Comparison of ENCODE assay signal across 19 cellular contexts in the genomic region with DNA sequence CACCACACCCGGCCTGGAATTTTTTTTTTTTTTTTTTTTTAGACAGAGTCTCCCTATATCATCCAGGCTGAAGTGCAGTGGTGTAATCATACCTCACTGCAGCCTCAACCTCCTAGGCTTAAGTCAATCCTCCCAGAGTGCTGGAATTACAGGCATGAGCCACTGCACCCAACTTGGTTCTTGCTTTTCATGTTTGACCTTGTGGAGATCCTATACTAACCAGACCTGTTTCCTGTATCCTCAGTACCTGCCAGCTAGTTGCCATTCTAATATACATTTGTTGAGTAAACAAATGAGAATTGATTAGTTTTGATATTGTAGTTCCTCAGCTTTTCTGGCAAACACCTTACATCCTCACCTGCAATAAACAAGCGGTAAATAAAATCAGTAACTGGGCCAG. TPM values are rescaled to one million over a fixed set of nuclear protein-coding genes. Genes with fewer than 3 reads are reported as not detected.
DNase-seq lines count a peak whose midpoint lies in the region; TF ChIP-seq lines count a peak whose summit lies in the region.
"Had no signal": no experiment of that assay in that cellular context is flagged by ENCODE, and none has a peak within 500 bp of the region (broad histone marks: within the 10 kb centered on the region; RNA-seq: fewer than 3 reads in every experiment).

No MANE protein-coding gene starts in this region.

- no peak overlapping the region for H2AFZ ChIP-seq in H9 (ENCODE audit: low read length)
- H2AFZ ChIP-seq: GM23248 had no signal

- H3K27me3 ChIP-seq in H9 (ENCODE audit: insufficient read depth, low read length): no peaks in the 10 kb centered on the region

- no peak overlapping the region for H4K5ac ChIP-seq in H9 (ENCODE audit: insufficient read length, low read depth, low read length)

- no peaks in the 10 kb centered on the region for H3K9me3 ChIP-seq in H9 (ENCODE audit: control insufficient read depth, low read depth, low read length)

- no peak overlapping the region for H3K56ac ChIP-seq in H9 (ENCODE audit: insufficient read length, low read depth, low read length)

- intact Hi-C loops in Calu3 (cut with micrococcal nuclease; ENCODE audit: unreplicated experiment): loop anchor here (10.0 kb wide), 1 partner anchor 232 kb away; no protein-coding TSS in a partner anchor

- BruUV-seq in Calu3 (replicated peaks; lab: Mats Ljungman, UMichigan): no TSS peak

- peak overlapping the region; percentile 9 for H3K4me3 Mint-ChIP-seq in Calu3 (ENCODE audit: low read depth, unreplicated experiment)
- H3K4me3 Mint-ChIP-seq in H9: peak overlapping the region in 1 of 2 experiments; percentile 18; a peak in 1 of 5 replicates
- H3K4me3 Mint-ChIP-seq in neural crest cell: peak overlapping the region; percentile 21
- H3K4me3 Mint-ChIP-seq: B cell; CD4-positive, alpha-beta T cell; T-helper 1 cell treated with Interleukin-12 subunit alpha and Interleukin-12 subunit beta and Interleukin-4 antibody, amounts not matched to agents 30 μg/mL and 1 μg/mL, for 36 hours had no signal

- H3K4me1 Mint-ChIP-seq in Calu3 (ENCODE audit: low read depth, unreplicated experiment) (peaks cover 29% of the 10 kb centered on the region), H9 (peaks cover 20 to 25% of the 10 kb centered on the region in 2 experiments), neural crest cell (peaks cover 13% of the 10 kb centered on the region)

- H2BK120ac ChIP-seq in H9 (ENCODE audit: low read depth, low read length, poor library complexity, severe bottlenecking): no peak overlapping the region

- CTCF ChIA-PET in Calu3 (lab: Charles Lee): interaction anchor here (0.7 kb wide), 1 partner anchor 195 kb away, joined by 3 read pairs; no protein-coding TSS in a partner anchor

- H3K18ac ChIP-seq in H9 (ENCODE audit: insufficient read length, low read depth, low read length): no peak overlapping the region

- H2BK5ac ChIP-seq in H9 (ENCODE audit: insufficient read length, low read length): no peak overlapping the region

- H3K27ac ChIP-seq in H9 (ENCODE audit: insufficient read length, low read depth, low read length): no peak overlapping the region
- H3K27ac ChIP-seq: GM23248 had no signal

- no peak overlapping the region for H3K23ac ChIP-seq in H9 (ENCODE audit: insufficient read length, low read depth, low read length)

- H4K20me1 ChIP-seq in H9 (ENCODE audit: control insufficient read depth, insufficient read depth, insufficient read length): no peaks in the 10 kb centered on the region

- H3K79me1 ChIP-seq in H9 (ENCODE audit: insufficient read depth, low read depth, low read length, poor library complexity, severe bottlenecking): peaks cover 2% of the 10 kb centered on the region

- H3K27ac Mint-ChIP-seq in Calu3 (ENCODE audit: unreplicated experiment) (peak overlapping the region; percentile 30), H9 (peak overlapping the region; percentile 17 to 76 (median 66); a peak in 4 of 7 replicates), neural crest cell (ENCODE audit: unreplicated experiment) (no peak overlapping the region)
- H3K27ac Mint-ChIP-seq: B cell; CD4-positive, alpha-beta T cell; T-helper 1 cell treated with Interleukin-12 subunit alpha and Interleukin-12 subunit beta and Interleukin-4 antibody, amounts not matched to agents 30 μg/mL and 1 μg/mL, for 36 hours had no signal

- DNase-seq in Calu3 (peak; percentile 25), H9 (no peak), amniotic epithelial cell (ENCODE audit: low read depth) (peak; percentile 15), neural crest cell (ENCODE audit: low read depth, low spot score) (no peak), NCI-H774 (lab: John Stamatoyannopoulos, UW) (no peak), NCI-H69 (lab: John Stamatoyannopoulos, UW) (no peak), Ammon's horn (ENCODE audit: low spot score) (no peak)
- DNase-seq: ACHN; CD4-positive, alpha-beta T cell; GF-D8; GM23248; MV-4-11; NCI-H1417 treated with DMSO at 0.1 percent for 48 hours; NCI-H1930; NCI-H2171 treated with DMSO at 0.1 percent for 48 hours; NCI-H446 treated with DMSO at 0.1 percent for 48 hours; NCI-H748 treated with DMSO at 0.1 percent for 48 hours had no signal

- H3K79me2 ChIP-seq in H9 (ENCODE audit: insufficient read depth, low read length): peaks cover 5% of the 10 kb centered on the region; the same call in 1 of the 2 replicates

- no peak overlapping the region for H2BK15ac ChIP-seq in H9 (ENCODE audit: low read depth, low read length)

- no peak overlapping the region for H3K9ac ChIP-seq in H9 (ENCODE audit: extremely low read depth, insufficient read length, low read length)
- H3K9ac ChIP-seq: GM23248 had no signal

- H3K27me3 Mint-ChIP-seq in Calu3 (ENCODE audit: unreplicated experiment) (no peaks in the 10 kb centered on the region), H9 (ENCODE audit: low read depth) (no peaks in the 10 kb centered on the region), neural crest cell (ENCODE audit: low read depth) (peaks cover 2% of the 10 kb centered on the region)

- peaks cover 9% of the 10 kb centered on the region for H3K23me2 ChIP-seq in H9 (ENCODE audit: insufficient read length, low read depth, low read length, poor library complexity, severe bottlenecking)

- TF ChIP-seq CTCF in Calu3 (IDR thresholded peaks at IDR 0.05; ENCODE audit: unreplicated experiment) (no peak), H9 (conservative IDR thresholded peaks at IDR 0.05) (no peak), neural crest cell (conservative IDR thresholded peaks at IDR 0.05) (no peak)

- H3K9me3 Mint-ChIP-seq in Calu3 (ENCODE audit: low read depth, unreplicated experiment): no peaks in the 10 kb centered on the region
- H3K9me3 Mint-ChIP-seq in H9: no peaks in the 10 kb centered on the region
- H3K9me3 Mint-ChIP-seq in neural crest cell: no peaks in the 10 kb centered on the region
- H3K9me3 Mint-ChIP-seq: CD4-positive, alpha-beta T cell; T-helper 1 cell treated with Interleukin-12 subunit alpha and Interleukin-12 subunit beta and Interleukin-4 antibody, amounts not matched to agents 30 μg/mL and 1 μg/mL, for 36 hours had no signal

- H2BK12ac ChIP-seq in H9 (ENCODE audit: insufficient read length, low read depth, low read length): no peak overlapping the region

- peaks cover 3% of the 10 kb centered on the region; the same call in 1 of the 2 replicates for H3K4me1 ChIP-seq in H9 (ENCODE audit: insufficient read depth, low read length)

- no peak overlapping the region for H4K8ac ChIP-seq in H9 (replicated peaks; ENCODE audit: insufficient read length, low read depth, low read length)

- no peak overlapping the region for H3K4ac ChIP-seq in H9 (ENCODE audit: low read depth, low read length)

- no peak overlapping the region for H3K14ac ChIP-seq in H9 (ENCODE audit: insufficient read depth, low read length)

- H2AK5ac ChIP-seq in H9 (ENCODE audit: insufficient read length, low read length): no peak overlapping the region

- peaks cover 22% of the 10 kb centered on the region for H3K36me3 Mint-ChIP-seq in Calu3 (ENCODE audit: insufficient read depth, unreplicated experiment)
- H3K36me3 Mint-ChIP-seq in H9 (ENCODE audit: insufficient read depth in 1 of 3, low read depth in 3 of 3): peaks cover 0 to 4% (median 2%) of the 10 kb centered on the region in 3 experiments; a peak in 2 of 7 replicates
- no peaks in the 10 kb centered on the region for H3K36me3 Mint-ChIP-seq in neural crest cell (ENCODE audit: low read depth)

- H3T11ph ChIP-seq in H9 (ENCODE audit: low read length): no peak overlapping the region

- H2BK20ac ChIP-seq in H9 (ENCODE audit: low read depth, low read length, poor library complexity, severe bottlenecking): no peak overlapping the region

- no CpG with 5 or more reads among the region's 2 CpGs for WGBS in H9 (ENCODE audit: extremely low coverage, insufficient read length, low lambda C conversion rate)

- no peak overlapping the region for H3K4me2 ChIP-seq in H9 (ENCODE audit: insufficient read depth, insufficient read length, low read length)

- no peak overlapping the region for H4K91ac ChIP-seq in H9 (ENCODE audit: insufficient read length, low read depth, low read length)

RNA-seq across cellular contexts. Expression of gene VSIG10, which starts 3.2 kb away (rescaled TPM):
- total RNA-seq in Calu3 (2022) (52.0 and 53.6 TPM in 2 replicates), H9 (2021) (89.6 and 97.4 TPM in 2 replicates), neural crest cell (26.8 and 30.1 TPM in 2 replicates)

RNA-seq across cellular contexts. Expression of gene PEBP1, which starts 28.9 kb away (rescaled TPM):
- total RNA-seq in Calu3 (2022) (99.8 and 109 TPM in 2 replicates), H9 (2021) (320 and 334 TPM in 2 replicates), neural crest cell (305 and 317 TPM in 2 replicates)

RNA-seq across cellular contexts. Expression of gene WSB2, which starts 46.0 kb away (rescaled TPM):
- total RNA-seq in Calu3 (2022) (93.5 and 112 TPM in 2 replicates), H9 (2021) (58.6 and 61.4 TPM in 2 replicates), neural crest cell (77.3 and 78.6 TPM in 2 replicates)

Comparison
In these comparisons a context has a peak if more than half of its experiments do, and no peak if none do; other contexts are left out.
1. DNase-seq: peak in Calu3 (single experiment) and amniotic epithelial cell (single experiment); none in H9 (single experiment), neural crest cell (single experiment), NCI-H774 (single experiment), NCI-H69 (single experiment) and Ammon's horn (single experiment).